In the genomic region with DNA sequence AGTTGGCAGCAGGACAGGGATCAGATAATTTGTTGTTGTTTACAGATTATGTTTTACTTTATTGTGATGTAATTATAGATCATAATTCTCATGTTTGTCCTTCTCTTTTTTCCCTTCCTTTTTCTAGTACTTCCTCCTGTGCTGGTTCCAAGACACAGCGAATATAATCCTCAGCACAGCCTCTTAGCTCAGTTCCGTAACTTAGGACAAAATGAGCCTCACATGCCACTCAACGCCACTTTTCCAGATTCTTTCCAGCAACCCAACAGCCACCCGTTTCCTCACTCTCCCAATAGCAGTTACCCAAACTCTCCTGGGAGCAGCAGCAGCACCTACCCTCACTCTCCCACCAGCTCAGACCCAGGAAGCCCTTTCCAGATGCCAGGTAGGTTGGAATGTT, we compare ENCODE assay signal across 14 cellular contexts.
"Had no signal": no experiment of that assay in that cellular context is flagged by ENCODE, and none has a peak within 500 bp of the region (broad histone marks: within the 10 kb centered on the region; RNA-seq: fewer than 3 reads in every experiment).

No MANE protein-coding gene starts in this region.

- H3K4me1 ChIP-seq: testis had no signal

- DNase-seq: activated CD4-positive, alpha-beta T cell treated with anti-CD3 and anti-CD28 coated beads for 4 hours; activated CD8-positive, alpha-beta memory T cell treated with anti-CD3 and anti-CD28 coated beads, Interleukin-2, amount 50 U/mL, for 48 hours; activated CD8-positive, alpha-beta T cell treated with anti-CD3 and anti-CD28 coated beads for 36 hours; activated naive CD4-positive, alpha-beta T cell treated with Interleukin-2 at 50 U/mL for 16 hours; activated naive CD8-positive, alpha-beta T cell treated with anti-CD3 and anti-CD28 coated beads, Interleukin-2, amount 50 U/mL, for 24 hours; posterior cingulate gyrus; stimulated activated CD4-positive, alpha-beta T cell treated with anti-CD3 and anti-CD28 coated beads, Interleukin-4, amount 100 ng/mL, for 4 hours; stimulated activated naive CD8-positive, alpha-beta T cell treated with anti-CD3 and anti-CD28 coated beads, Interleukin-15, amount 100 ng/mL, for 72 hours; T-helper 9 cell; testis; uterus had no signal

- H3K4me1 Mint-ChIP-seq: activated naive CD8-positive, alpha-beta T cell treated with anti-CD3 and anti-CD28 coated beads, Interleukin-2, amount 50 U/mL, for 24 hours; stimulated activated naive CD8-positive, alpha-beta T cell treated with anti-CD3 and anti-CD28 coated beads, Interleukin-15, amount 100 ng/mL, for 72 hours had no signal

- H3K9me3 Mint-ChIP-seq: activated CD8-positive, alpha-beta T cell treated with anti-CD3 and anti-CD28 coated beads for 36 hours; activated naive CD8-positive, alpha-beta T cell treated with anti-CD3 and anti-CD28 coated beads, Interleukin-2, amount 50 U/mL, for 24 hours; stimulated activated naive CD8-positive, alpha-beta T cell treated with anti-CD3 and anti-CD28 coated beads, Interleukin-15, amount 100 ng/mL, for 72 hours had no signal

- H3K27me3 ChIP-seq: cardiac muscle cell, neutrophil, testis, uterus had no signal

- ATAC-seq: activated CD8-positive, alpha-beta T cell treated with anti-CD3 and anti-CD28 coated beads for 36 hours; activated naive CD8-positive, alpha-beta T cell treated with anti-CD3 and anti-CD28 coated beads, Interleukin-2, amount 50 U/mL, for 24 hours; stimulated activated naive CD8-positive, alpha-beta T cell treated with anti-CD3 and anti-CD28 coated beads, Interleukin-15, amount 100 ng/mL, for 72 hours had no signal

- H3K36me3 ChIP-seq: neutrophil, uterus had no signal

- H3K27ac Mint-ChIP-seq: activated CD8-positive, alpha-beta T cell treated with anti-CD3 and anti-CD28 coated beads for 36 hours; activated naive CD8-positive, alpha-beta T cell treated with anti-CD3 and anti-CD28 coated beads, Interleukin-2, amount 50 U/mL, for 24 hours; stimulated activated naive CD8-positive, alpha-beta T cell treated with anti-CD3 and anti-CD28 coated beads, Interleukin-15, amount 100 ng/mL, for 72 hours had no signal

- H3K9me3 ChIP-seq: neutrophil, testis, uterus had no signal

- H3K4me3 ChIP-seq: cardiac muscle cell, testis, uterus had no signal

- H3K27ac ChIP-seq: cardiac muscle cell, neutrophil, testis, uterus, VCaP had no signal

- H3K4me3 Mint-ChIP-seq: activated CD8-positive, alpha-beta T cell treated with anti-CD3 and anti-CD28 coated beads for 36 hours; activated naive CD8-positive, alpha-beta T cell treated with anti-CD3 and anti-CD28 coated beads, Interleukin-2, amount 50 U/mL, for 24 hours; stimulated activated naive CD8-positive, alpha-beta T cell treated with anti-CD3 and anti-CD28 coated beads, Interleukin-15, amount 100 ng/mL, for 72 hours had no signal
